Comparison of ENCODE assay signal across 11 cellular contexts in the genomic region with DNA sequence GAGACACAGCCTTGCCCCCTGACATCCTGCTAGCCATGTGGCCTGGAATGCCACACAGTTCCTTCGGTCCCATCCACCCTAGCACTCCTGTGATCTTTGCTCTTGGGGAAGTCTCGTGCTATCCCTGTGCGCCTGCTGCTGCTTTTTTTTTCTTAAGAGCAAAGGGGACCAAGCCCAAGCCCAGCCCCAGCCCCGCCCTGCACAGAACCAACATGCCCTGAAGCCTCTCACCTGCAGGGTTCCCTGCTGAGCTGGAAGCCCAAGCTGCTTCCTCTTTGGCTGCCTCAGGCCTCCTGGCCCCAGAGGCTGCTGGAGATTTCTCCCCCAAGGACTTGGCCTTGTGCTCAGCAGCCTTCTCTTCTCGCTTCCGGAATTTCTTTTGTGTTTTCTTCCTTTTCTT. TPM values are rescaled to one million over a fixed set of nuclear protein-coding genes. Genes with fewer than 3 reads are reported as not detected.
DNase-seq lines count a peak whose midpoint lies in the region; ATAC-seq and TF ChIP-seq lines count a peak whose summit lies in the region.
"Had no signal": no experiment of that assay in that cellular context is flagged by ENCODE, and none has a peak within 500 bp of the region (broad histone marks: within the 10 kb centered on the region; RNA-seq: fewer than 3 reads in every experiment).

No MANE protein-coding gene starts in this region.

- peak; percentile 5 for DNase-seq in left ventricle myocardium inferior
- no peak for DNase-seq in heart right ventricle
- DNase-seq in activated CD8-positive, alpha-beta T cell treated with anti-CD3 and anti-CD28 coated beads for 36 hours: no peak
- no peak for DNase-seq in mesothelial cell of epicardium (ENCODE audit: low spot score in 2 of 2, unreplicated experiment in 2 of 2)
- DNase-seq in midbrain (lab: John Stamatoyannopoulos, UW): no peak
- DNase-seq in KBM-7: no peak
- DNase-seq: cortex of kidney, IMR-90 had no signal

- H3K36me3 ChIP-seq in left ventricle myocardium inferior (peaks cover 42% of the 10 kb centered on the region), heart right ventricle (peaks cover 0 to 58% (median 33%) of the 10 kb centered on the region in 9 donors)
- H3K36me3 ChIP-seq: ovary had no signal

- POLR2A ChIA-PET in activated CD8-positive, alpha-beta T cell treated with anti-CD3 and anti-CD28 coated beads for 36 hours (lab: Charles Lee): interaction anchor here (0.8 to 2.9 kb wide), 7 partner anchors 12 to 144 kb away, joined by 3 to 20 read pairs (median 5); a partner anchor contains a TSS

- WGBS in heart right ventricle, 2 donors: 89 to 90% methylated on average over 6 of the region's 6 CpGs

- peaks cover 68% of the 10 kb centered on the region for H3K36me3 Mint-ChIP-seq in activated CD8-positive, alpha-beta T cell treated with anti-CD3 and anti-CD28 coated beads for 36 hours (ENCODE audit: low read depth)
- H3K36me3 Mint-ChIP-seq in mesothelial cell of epicardium: peaks cover 18% of the 10 kb centered on the region

- no peaks in the 10 kb centered on the region for H3K9me3 Mint-ChIP-seq in activated CD8-positive, alpha-beta T cell treated with anti-CD3 and anti-CD28 coated beads for 36 hours
- peaks cover under 1% of the 10 kb centered on the region for H3K9me3 Mint-ChIP-seq in mesothelial cell of epicardium

- intact Hi-C loops in left ventricle myocardium inferior (cut with micrococcal nuclease) (no loop called here), heart right ventricle (cut with DNase I) (loop anchor here in 5 of 10 donors (5.0 to 10.0 kb wide), 5 partner anchors 43 to 299 kb away; a partner anchor contains a TSS)
- intact Hi-C loops in activated CD8-positive, alpha-beta T cell treated with anti-CD3 and anti-CD28 coated beads for 36 hours (cut with micrococcal nuclease): no loop called here

- H3K4me3 Mint-ChIP-seq in activated CD8-positive, alpha-beta T cell treated with anti-CD3 and anti-CD28 coated beads for 36 hours: peak overlapping the region; percentile 97
- peak overlapping the region; percentile 92 for H3K4me3 Mint-ChIP-seq in mesothelial cell of epicardium

- no peaks in the 10 kb centered on the region for H3K27me3 Mint-ChIP-seq in activated CD8-positive, alpha-beta T cell treated with anti-CD3 and anti-CD28 coated beads for 36 hours
- H3K27me3 Mint-ChIP-seq in mesothelial cell of epicardium (ENCODE audit: low read depth): no peaks in the 10 kb centered on the region

- peak overlapping the region; percentile 86 for H3K27ac Mint-ChIP-seq in activated CD8-positive, alpha-beta T cell treated with anti-CD3 and anti-CD28 coated beads for 36 hours
- no peak overlapping the region for H3K27ac Mint-ChIP-seq in mesothelial cell of epicardium

- no peaks in the 10 kb centered on the region for H3K9me3 ChIP-seq in left ventricle myocardium inferior (replicated peaks)
- no peaks in the 10 kb centered on the region for H3K9me3 ChIP-seq in heart right ventricle
- H3K9me3 ChIP-seq: ovary had no signal

- CTCF ChIA-PET in activated CD8-positive, alpha-beta T cell treated with anti-CD3 and anti-CD28 coated beads for 36 hours (lab: Charles Lee): interaction anchor here (0.8 to 2.4 kb wide), 4 partner anchors 38 to 148 kb away, joined by 3 to 11 read pairs (median 4); no protein-coding TSS in a partner anchor

- ATAC-seq in heart right ventricle (no peak), GM21825 (IDR thresholded peaks at IDR 0.05; ENCODE audit: unreplicated experiment) (no peak), HG03460 (IDR thresholded peaks at IDR 0.05; ENCODE audit: unreplicated experiment) (no peak)
- ATAC-seq in activated CD8-positive, alpha-beta T cell treated with anti-CD3 and anti-CD28 coated beads for 36 hours: no peak

- peaks cover 37% of the 10 kb centered on the region for H3K4me1 Mint-ChIP-seq in activated CD8-positive, alpha-beta T cell treated with anti-CD3 and anti-CD28 coated beads for 36 hours (ENCODE audit: low read depth)
- peaks cover 6% of the 10 kb centered on the region for H3K4me1 Mint-ChIP-seq in mesothelial cell of epicardium

- no peak for TF ChIP-seq CTCF in left ventricle myocardium inferior (IDR thresholded peaks at IDR 0.05; ENCODE audit: borderline replicate concordance)
- TF ChIP-seq CTCF in heart right ventricle (IDR thresholded peaks at IDR 0.05): no peak
- no peak for TF ChIP-seq CTCF in activated CD8-positive, alpha-beta T cell treated with anti-CD3 and anti-CD28 coated beads for 36 hours (IDR thresholded peaks at IDR 0.05)
- no peak for TF ChIP-seq CTCF in mesothelial cell of epicardium (IDR thresholded peaks at IDR 0.05; ENCODE audit: unreplicated experiment)

- H3K4me3 ChIP-seq in left ventricle myocardium inferior (no peak overlapping the region), heart right ventricle (no peak overlapping the region)
- H3K4me3 ChIP-seq: ovary had no signal

- in situ Hi-C loops in KBM-7 (cut with MboI; ENCODE audit: low pct_unique_long_range_greater_than_20kb, low sequenced_read_pairs): no loop called here

- H3K27me3 ChIP-seq in left ventricle myocardium inferior (ENCODE audit: low read depth) (no peaks in the 10 kb centered on the region), heart right ventricle (no peaks in the 10 kb centered on the region)
- H3K27me3 ChIP-seq: ovary had no signal

- H3K4me1 ChIP-seq in left ventricle myocardium inferior (peaks cover 42% of the 10 kb centered on the region), heart right ventricle (peaks cover 4 to 36% (median 21%) of the 10 kb centered on the region in 9 donors)

- H3K27ac ChIP-seq in left ventricle myocardium inferior (replicated peaks) (no peak overlapping the region), heart right ventricle (no peak overlapping the region)
- H3K27ac ChIP-seq: ovary had no signal

RNA-seq across cellular contexts. Expression of a gene that starts 1.8 kb away (rescaled TPM):
- total RNA-seq in left ventricle myocardium inferior: 11.6 TPM
- total RNA-seq in heart right ventricle: 10 to 100 TPM in 7 of 10 donors, 1 to 10 TPM in 3; 9.1 to 14.2 (median 11.3) TPM
- polyA plus RNA-seq in heart right ventricle: 10 to 100 TPM; 13.3 to 14.8 TPM
- total RNA-seq in activated CD8-positive, alpha-beta T cell treated with anti-CD3 and anti-CD28 coated beads for 36 hours: 10 to 100 TPM; 24.9 to 28.3 TPM
- 22.8 to 25.6 TPM (median 24.9 TPM) in 3 replicates for total RNA-seq in mesothelial cell of epicardium

RNA-seq across cellular contexts. Expression of a gene that starts 13.8 kb away (rescaled TPM):
- total RNA-seq in left ventricle myocardium inferior (18.4 TPM), heart right ventricle (10 to 100 TPM; 11.9 to 21.1 (median 17.4) TPM), mesothelial cell of epicardium (35.1 to 39.4 TPM (median 36.0 TPM) in 3 replicates)
- 10 to 100 TPM; 10.2 to 23.6 TPM for polyA plus RNA-seq in heart right ventricle
- 10 to 100 TPM; 23.4 to 29.0 TPM for total RNA-seq in activated CD8-positive, alpha-beta T cell treated with anti-CD3 and anti-CD28 coated beads for 36 hours

RNA-seq across cellular contexts. Expression of a gene that starts 13.9 kb away (rescaled TPM):
- total RNA-seq in left ventricle myocardium inferior (859 TPM), heart right ventricle (1,000 to 10,000 TPM in 3 of 10 donors, 100 to 1,000 TPM in 7; 859 to 1,268 (median 927) TPM), mesothelial cell of epicardium (2,220 to 2,356 TPM (median 2,311 TPM) in 3 replicates)
- 1,000 to 10,000 TPM in 1 of 2 donors, 100 to 1,000 TPM in 1; 903 to 3,182 TPM for polyA plus RNA-seq in heart right ventricle
- 1,000 to 10,000 TPM; 3,479 to 3,507 TPM for total RNA-seq in activated CD8-positive, alpha-beta T cell treated with anti-CD3 and anti-CD28 coated beads for 36 hours

RNA-seq across cellular contexts. Expression of a gene that starts 22.1 kb away (rescaled TPM):
- total RNA-seq in left ventricle myocardium inferior: 60.7 TPM
- 10 to 100 TPM; 41.7 to 75.0 (median 58.2) TPM for total RNA-seq in heart right ventricle
- 10 to 100 TPM; 83.9 to 85.4 TPM for polyA plus RNA-seq in heart right ventricle
- 10 to 100 TPM; 22.1 to 25.3 TPM for total RNA-seq in activated CD8-positive, alpha-beta T cell treated with anti-CD3 and anti-CD28 coated beads for 36 hours
- 29.4 to 31.4 TPM (median 30.0 TPM) in 3 replicates for total RNA-seq in mesothelial cell of epicardium

RNA-seq across cellular contexts. Expression of a gene that starts 22.2 kb away (rescaled TPM):
- total RNA-seq in left ventricle myocardium inferior (17.4 TPM), heart right ventricle (10 to 100 TPM in 9 of 10 donors, 1 to 10 TPM in 1; 9.7 to 16.0 (median 14.1) TPM), mesothelial cell of epicardium (10.3 to 12.7 TPM (median 12.1 TPM) in 3 replicates)
- polyA plus RNA-seq in heart right ventricle: 10 to 100 TPM; 31.5 to 44.8 TPM
- 10 to 100 TPM; 14.6 to 21.5 TPM for total RNA-seq in activated CD8-positive, alpha-beta T cell treated with anti-CD3 and anti-CD28 coated beads for 36 hours
